In the genomic region with DNA sequence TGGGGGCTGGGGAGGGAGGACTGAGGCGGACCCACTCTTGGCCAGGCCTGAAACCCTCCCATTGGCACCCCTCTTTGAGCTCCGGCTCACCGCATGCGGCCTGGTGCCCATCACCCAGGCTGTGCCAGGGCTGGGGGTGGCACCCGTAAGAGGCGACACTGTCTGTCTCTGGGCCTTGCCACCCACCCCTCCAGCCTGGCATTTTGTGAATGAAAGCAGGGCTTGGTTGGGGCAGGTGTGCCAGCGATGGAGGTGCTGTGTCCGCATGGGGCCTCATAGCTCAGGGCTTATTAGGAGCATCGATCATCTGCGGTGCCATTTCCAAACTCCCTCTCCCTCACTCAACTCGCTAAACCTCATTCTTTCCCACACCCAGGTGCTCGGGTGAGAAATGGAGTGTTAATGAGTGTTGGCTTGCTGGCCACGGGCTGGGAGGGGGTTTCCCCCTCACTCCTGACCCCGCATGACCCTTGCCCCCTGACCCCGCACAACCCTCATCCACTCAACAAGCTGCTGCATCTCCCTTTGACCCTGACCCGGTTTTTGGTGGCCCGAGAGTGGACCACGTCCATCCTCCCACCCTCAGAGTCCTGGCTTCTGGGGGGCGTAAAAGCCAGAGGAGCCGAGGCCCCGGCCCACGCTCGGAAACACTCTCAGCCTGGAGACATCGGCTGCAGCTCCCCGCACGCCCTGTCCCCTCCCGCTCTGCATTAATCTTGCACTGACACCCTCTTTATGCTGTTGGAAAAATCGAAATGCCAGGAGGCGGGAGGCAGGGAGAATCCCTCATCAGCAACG, we compare ENCODE assay signal across 29 cellular contexts.
DNase-seq lines count a peak whose midpoint lies in the region; ATAC-seq, FAIRE-seq and TF ChIP-seq lines count a peak whose summit lies in the region.
"Had no signal": no experiment of that assay in that cellular context is flagged by ENCODE, and none has a peak within 500 bp of the region (broad histone marks: within the 10 kb centered on the region; RNA-seq: fewer than 3 reads in every experiment).

No MANE protein-coding gene starts in this region.

- no peaks in the 10 kb centered on the region for H3K9me3 Mint-ChIP-seq in stimulated activated naive CD8-positive, alpha-beta T cell treated with anti-CD3 and anti-CD28 coated beads, Interleukin-15, amount 100 ng/mL, for 72 hours
- H3K9me3 Mint-ChIP-seq: IgD-negative memory B cell had no signal

- ATAC-seq in pancreas, result peak in 3 of 4 donors; percentile 45 to 87 (median 58)
- ATAC-seq in GM21825 (IDR thresholded peaks at IDR 0.05; ENCODE audit: unreplicated experiment), result no peak
- ATAC-seq in stimulated activated naive CD8-positive, alpha-beta T cell treated with anti-CD3 and anti-CD28 coated beads, Interleukin-15, amount 100 ng/mL, for 72 hours, result no peak
- ATAC-seq: lower lobe of right lung had no signal

- 26 to 30% methylated on average over 30 of the region's 30 CpGs for WGBS in pancreas, 2 donors

- no peaks in the 10 kb centered on the region for H3K9me3 ChIP-seq in pancreas
- H3K9me3 ChIP-seq: lower lobe of right lung, neutrophil, SK-N-SH had no signal

- no peak overlapping the region for H3K4me3 ChIP-seq in H7 (ENCODE audit: insufficient read depth, low read depth, low read length)
- no peak overlapping the region for H3K4me3 ChIP-seq in pancreas
- H3K4me3 ChIP-seq: cardiac muscle cell, lower lobe of right lung had no signal

- intact Hi-C loops in pancreas (cut with DNase I), result no loop called here

- H3K36me3 ChIP-seq in H7 (replicated peaks; ENCODE audit: control insufficient read depth, insufficient read depth, low read length), result no peaks in the 10 kb centered on the region
- no peaks in the 10 kb centered on the region for H3K36me3 ChIP-seq in pancreas
- H3K36me3 ChIP-seq: cardiac muscle cell, lower lobe of right lung, neutrophil had no signal

- H3K27ac ChIP-seq in pancreas, result no peak overlapping the region
- H3K27ac ChIP-seq: cardiac muscle cell, lower lobe of right lung, neutrophil, RWPE1 had no signal

- peak; percentile 21 for DNase-seq in activated CD4-positive, CD25-positive, alpha-beta regulatory T cell treated with anti-CD3 and anti-CD28 coated beads, Interleukin-2, amount 50 U/mL, for 72 hours
- DNase-seq in activated CD4-positive, CD25-positive, alpha-beta regulatory T cell (lab: John Stamatoyannopoulos, UW), result no peak
- peak; percentile 44 for DNase-seq in H7
- DNase-seq in ecto neural progenitor cell (ENCODE audit: low spot score), result peak; percentile 31
- DNase-seq in pancreas, result peak in 2 of 6 donors; percentile 15 to 22
- DNase-seq in frontal cortex (ENCODE audit: low spot score in 2 of 2), result no peak
- DNase-seq in stimulated activated naive CD8-positive, alpha-beta T cell treated with anti-CD3 and anti-CD28 coated beads, Interleukin-15, amount 100 ng/mL, for 72 hours, result no peak
- DNase-seq: 8988T; activated CD4-positive, alpha-beta T cell treated with anti-CD3 and anti-CD28 coated beads for 48 hours; activated naive CD4-positive, alpha-beta T cell treated with anti-CD3 and anti-CD28 coated beads, Interleukin-2, amount 10 ng/mL, durations not matched to agents 7 days and 5 days; anterior cingulate cortex; CD4-positive, CD25-positive, alpha-beta regulatory T cell; HCEC 1CT; lower lobe of right lung; NCI-H1105 treated with DMSO at 0.1 percent for 48 hours; NCI-H2081 treated with DMSO at 0.1 percent for 48 hours; NCI-H446 treated with DMSO at 0.1 percent for 48 hours; SK-N-SH; stimulated activated CD4-positive, alpha-beta T cell treated with anti-CD3 and anti-CD28 coated beads, Interleukin-2, amount 100 ng/mL, for 48 hours; stimulated activated naive CD4-positive, alpha-beta T cell treated with Interleukin-2 at 50 U/mL for 16 hours had no signal

- H3K27ac Mint-ChIP-seq in stimulated activated naive CD8-positive, alpha-beta T cell treated with anti-CD3 and anti-CD28 coated beads, Interleukin-15, amount 100 ng/mL, for 72 hours, result no peak overlapping the region
- H3K27ac Mint-ChIP-seq: activated naive CD4-positive, alpha-beta T cell treated with anti-CD3 and anti-CD28 coated beads, Interleukin-2, amount 10 ng/mL, durations not matched to agents 7 days and 5 days had no signal

- TF ChIP-seq CTCF in pancreas (IDR thresholded peaks at IDR 0.05), result no peak

- H3K27me3 Mint-ChIP-seq in stimulated activated naive CD8-positive, alpha-beta T cell treated with anti-CD3 and anti-CD28 coated beads, Interleukin-15, amount 100 ng/mL, for 72 hours, result peaks cover 23% of the 10 kb centered on the region

- peaks cover 52% of the 10 kb centered on the region for H3K4me1 Mint-ChIP-seq in stimulated activated naive CD8-positive, alpha-beta T cell treated with anti-CD3 and anti-CD28 coated beads, Interleukin-15, amount 100 ng/mL, for 72 hours

- no peaks in the 10 kb centered on the region for H3K4me1 ChIP-seq in pancreas
- H3K4me1 ChIP-seq: lower lobe of right lung had no signal

- no peak overlapping the region for H3K4me3 Mint-ChIP-seq in stimulated activated naive CD8-positive, alpha-beta T cell treated with anti-CD3 and anti-CD28 coated beads, Interleukin-15, amount 100 ng/mL, for 72 hours
- H3K4me3 Mint-ChIP-seq: activated naive CD4-positive, alpha-beta T cell treated with anti-CD3 and anti-CD28 coated beads, Interleukin-2, amount 10 ng/mL, durations not matched to agents 7 days and 5 days; CD4-positive, CD25-positive, alpha-beta regulatory T cell; IgD-negative memory B cell had no signal

- H3K27me3 ChIP-seq in H7 (ENCODE audit: control insufficient read depth, insufficient read depth, low read length) (peaks cover 7% of the 10 kb centered on the region; the same call in 1 of the 2 replicates), pancreas (no peaks in the 10 kb centered on the region)
- H3K27me3 ChIP-seq: cardiac muscle cell had no signal

- FAIRE-seq in pancreas (lab: Jason Lieb, UNC) (no peak), frontal cortex (lab: Jason Lieb, UNC) (no peak)
- FAIRE-seq: D721Med, endometrium, GM12891, islet of Langerhans had no signal

Comparison
In these comparisons a context has a peak if more than half of its experiments do, and no peak if none do; other contexts are left out.
1. DNase-seq: peak in activated CD4-positive, CD25-positive, alpha-beta regulatory T cell treated with anti-CD3 and anti-CD28 coated beads, Interleukin-2, amount 50 U/mL, for 72 hours (single experiment), H7 (single experiment) and ecto neural progenitor cell (single experiment); none in activated CD4-positive, CD25-positive, alpha-beta regulatory T cell (0 of 4), frontal cortex (0 of 2) and stimulated activated naive CD8-positive, alpha-beta T cell treated with anti-CD3 and anti-CD28 coated beads, Interleukin-15, amount 100 ng/mL, for 72 hours (0 of 2).
2. ATAC-seq: peak in pancreas (3 of 4); none in GM21825 (single experiment) and stimulated activated naive CD8-positive, alpha-beta T cell treated with anti-CD3 and anti-CD28 coated beads, Interleukin-15, amount 100 ng/mL, for 72 hours (single experiment).